Comparison of ENCODE assay signal across 26 cellular contexts in genomic region chr14:45066667-45067066, GRCh38.
"Had no signal": no experiment of that assay in that cellular context is flagged by ENCODE, and none has a peak within 500 bp of the region (broad histone marks: within the 10 kb centered on the region; RNA-seq: fewer than 3 reads in every experiment).

No MANE protein-coding gene starts in this region.

- H3K9me3 ChIP-seq: heart left ventricle, lower lobe of right lung, neutrophil, right atrium auricular region, spleen, thoracic aorta, tibial artery, upper lobe of right lung had no signal

- H3K27me3 ChIP-seq: heart left ventricle, neural progenitor cell, neutrophil, right atrium auricular region, spleen, suprapubic skin, tibial artery, upper lobe of right lung had no signal

- H3K4me3 ChIP-seq: heart left ventricle, lower lobe of right lung, neural progenitor cell, right atrium auricular region, spleen, suprapubic skin, thoracic aorta, tibial artery, upper lobe of right lung had no signal

- FAIRE-seq: kidney, small intestine, urothelium cell line had no signal

- H3K4me1 ChIP-seq: lower lobe of right lung, neural progenitor cell, parathyroid adenoma, right atrium auricular region, spleen, suprapubic skin, upper lobe of right lung had no signal

- ATAC-seq: lower lobe of right lung; natural killer cell; sciatic nerve; stimulated activated effector memory CD8-positive, alpha-beta T cell treated with anti-CD3 and anti-CD28 coated beads, Interleukin-12 subunit alpha, Interleukin-12 subunit beta, amount 100 ng/mL, for 72 hours; upper lobe of right lung had no signal

- H3K4me2 ChIP-seq: neural progenitor cell had no signal

- H3K9ac ChIP-seq: neural progenitor cell, parathyroid adenoma had no signal

- H3K27ac ChIP-seq: lower lobe of right lung, neural progenitor cell, neutrophil, parathyroid adenoma, spleen, suprapubic skin, thoracic aorta, tibial artery, upper lobe of right lung had no signal

- H3K36me3 ChIP-seq: neutrophil, thoracic aorta had no signal

- DNase-seq: heart left ventricle; hypothalamus; immature natural killer cell; kidney; lower lobe of right lung; mammary epithelial cell; naive B cell; natural killer cell; nephron progenitor cell; occipital lobe; small intestine; spleen; stimulated activated CD4-positive, alpha-beta T cell treated with anti-CD3 and anti-CD28 coated beads, Interleukin-4, amount 100 ng/mL, for 24 hours; stimulated activated naive CD4-positive, alpha-beta T cell; tibial artery; trophoblast cell; upper lobe of right lung had no signal

- H2AFZ ChIP-seq: neural progenitor cell, parathyroid adenoma had no signal
